1 cellular context compared by ENCODE assay signal in the genomic region with DNA sequence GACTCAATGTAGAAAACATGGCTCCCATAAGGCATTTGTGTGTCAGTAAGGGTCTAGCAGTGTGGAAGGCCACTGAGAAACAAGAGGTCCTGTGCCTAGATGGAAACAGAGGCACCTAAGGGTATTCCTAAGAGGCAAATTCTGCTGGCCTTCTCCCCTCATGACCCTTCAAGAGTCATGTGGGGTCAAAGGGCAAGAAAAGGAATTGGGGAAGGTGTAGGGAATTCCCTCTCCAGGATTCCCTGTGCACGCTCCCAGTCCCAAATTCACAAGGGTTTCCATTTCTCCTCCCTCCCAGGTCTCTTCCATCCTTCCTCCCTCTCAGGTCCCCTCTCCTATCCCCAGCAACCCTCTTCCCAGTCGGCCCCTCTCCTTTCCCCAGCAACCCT.
TF ChIP-seq lines count a peak whose summit lies in the region.

No MANE protein-coding gene starts in this region.

TF ChIP-seq in HepG2, 621 proteins besides CTCF, POLR2A, EP300 and RAD21 (continues in another document):
- no peak for TF ChIP-seq ASH2L (IDR thresholded peaks at IDR 0.05; ENCODE audit: insufficient read length, low read depth, low read length)
- no peak for TF ChIP-seq FLYWCH1 (CRISPR knock-in tag; IDR thresholded peaks at IDR 0.05)
- no peak for TF ChIP-seq ZNF3 (CRISPR knock-in tag; IDR thresholded peaks at IDR 0.05)
- TF ChIP-seq, protein P1, sequence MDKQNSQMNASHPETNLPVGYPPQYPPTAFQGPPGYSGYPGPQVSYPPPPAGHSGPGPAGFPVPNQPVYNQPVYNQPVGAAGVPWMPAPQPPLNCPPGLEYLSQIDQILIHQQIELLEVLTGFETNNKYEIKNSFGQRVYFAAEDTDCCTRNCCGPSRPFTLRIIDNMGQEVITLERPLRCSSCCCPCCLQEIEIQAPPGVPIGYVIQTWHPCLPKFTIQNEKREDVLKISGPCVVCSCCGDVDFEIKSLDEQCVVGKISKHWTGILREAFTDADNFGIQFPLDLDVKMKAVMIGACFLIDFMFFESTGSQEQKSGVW (CRISPR knock-in tag; IDR thresholded peaks at IDR 0.05; ENCODE audit: borderline replicate concordance), result no peak
- TF ChIP-seq ZBTB8A (CRISPR knock-in tag; IDR thresholded peaks at IDR 0.05; ENCODE audit: borderline replicate concordance, low read depth), result 0 out of 2 replicates have a peak, but pooled peaks have one; percentile 11
- TF ChIP-seq ZBTB26 (CRISPR knock-in tag; IDR thresholded peaks at IDR 0.05; ENCODE audit: borderline replicate concordance), result no peak
- TF ChIP-seq THAP7 (CRISPR knock-in tag; IDR thresholded peaks at IDR 0.05), result no peak
- TF ChIP-seq, protein P2, sequence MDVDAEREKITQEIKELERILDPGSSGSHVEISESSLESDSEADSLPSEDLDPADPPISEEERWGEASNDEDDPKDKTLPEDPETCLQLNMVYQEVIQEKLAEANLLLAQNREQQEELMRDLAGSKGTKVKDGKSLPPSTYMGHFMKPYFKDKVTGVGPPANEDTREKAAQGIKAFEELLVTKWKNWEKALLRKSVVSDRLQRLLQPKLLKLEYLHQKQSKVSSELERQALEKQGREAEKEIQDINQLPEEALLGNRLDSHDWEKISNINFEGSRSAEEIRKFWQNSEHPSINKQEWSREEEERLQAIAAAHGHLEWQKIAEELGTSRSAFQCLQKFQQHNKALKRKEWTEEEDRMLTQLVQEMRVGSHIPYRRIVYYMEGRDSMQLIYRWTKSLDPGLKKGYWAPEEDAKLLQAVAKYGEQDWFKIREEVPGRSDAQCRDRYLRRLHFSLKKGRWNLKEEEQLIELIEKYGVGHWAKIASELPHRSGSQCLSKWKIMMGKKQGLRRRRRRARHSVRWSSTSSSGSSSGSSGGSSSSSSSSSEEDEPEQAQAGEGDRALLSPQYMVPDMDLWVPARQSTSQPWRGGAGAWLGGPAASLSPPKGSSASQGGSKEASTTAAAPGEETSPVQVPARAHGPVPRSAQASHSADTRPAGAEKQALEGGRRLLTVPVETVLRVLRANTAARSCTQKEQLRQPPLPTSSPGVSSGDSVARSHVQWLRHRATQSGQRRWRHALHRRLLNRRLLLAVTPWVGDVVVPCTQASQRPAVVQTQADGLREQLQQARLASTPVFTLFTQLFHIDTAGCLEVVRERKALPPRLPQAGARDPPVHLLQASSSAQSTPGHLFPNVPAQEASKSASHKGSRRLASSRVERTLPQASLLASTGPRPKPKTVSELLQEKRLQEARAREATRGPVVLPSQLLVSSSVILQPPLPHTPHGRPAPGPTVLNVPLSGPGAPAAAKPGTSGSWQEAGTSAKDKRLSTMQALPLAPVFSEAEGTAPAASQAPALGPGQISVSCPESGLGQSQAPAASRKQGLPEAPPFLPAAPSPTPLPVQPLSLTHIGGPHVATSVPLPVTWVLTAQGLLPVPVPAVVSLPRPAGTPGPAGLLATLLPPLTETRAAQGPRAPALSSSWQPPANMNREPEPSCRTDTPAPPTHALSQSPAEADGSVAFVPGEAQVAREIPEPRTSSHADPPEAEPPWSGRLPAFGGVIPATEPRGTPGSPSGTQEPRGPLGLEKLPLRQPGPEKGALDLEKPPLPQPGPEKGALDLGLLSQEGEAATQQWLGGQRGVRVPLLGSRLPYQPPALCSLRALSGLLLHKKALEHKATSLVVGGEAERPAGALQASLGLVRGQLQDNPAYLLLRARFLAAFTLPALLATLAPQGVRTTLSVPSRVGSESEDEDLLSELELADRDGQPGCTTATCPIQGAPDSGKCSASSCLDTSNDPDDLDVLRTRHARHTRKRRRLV (CRISPR knock-in tag; IDR thresholded peaks at IDR 0.05), result no peak
- no peak for TF ChIP-seq ZNF563 (CRISPR knock-in tag; IDR thresholded peaks at IDR 0.05)
- TF ChIP-seq, protein P3, sequence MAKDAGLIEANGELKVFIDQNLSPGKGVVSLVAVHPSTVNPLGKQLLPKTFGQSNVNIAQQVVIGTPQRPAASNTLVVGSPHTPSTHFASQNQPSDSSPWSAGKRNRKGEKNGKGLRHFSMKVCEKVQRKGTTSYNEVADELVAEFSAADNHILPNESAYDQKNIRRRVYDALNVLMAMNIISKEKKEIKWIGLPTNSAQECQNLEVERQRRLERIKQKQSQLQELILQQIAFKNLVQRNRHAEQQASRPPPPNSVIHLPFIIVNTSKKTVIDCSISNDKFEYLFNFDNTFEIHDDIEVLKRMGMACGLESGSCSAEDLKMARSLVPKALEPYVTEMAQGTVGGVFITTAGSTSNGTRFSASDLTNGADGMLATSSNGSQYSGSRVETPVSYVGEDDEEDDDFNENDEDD (CRISPR knock-in tag; IDR thresholded peaks at IDR 0.05; ENCODE audit: borderline replicate concordance), result no peak
- peak; percentile 99 for TF ChIP-seq PCBP2 (optimal IDR thresholded peaks at IDR 0.05; ENCODE audit: low read depth, low read length, poor library complexity, severe bottlenecking)
- TF ChIP-seq BRD4 (CRISPR knock-in tag; IDR thresholded peaks at IDR 0.05), result no peak
- no peak for TF ChIP-seq TMF1 (CRISPR knock-in tag; IDR thresholded peaks at IDR 0.05; ENCODE audit: low read depth)
- no peak for TF ChIP-seq SALL2 (CRISPR knock-in tag; IDR thresholded peaks at IDR 0.05)
- no peak for TF ChIP-seq TBX2 (CRISPR knock-in tag; IDR thresholded peaks at IDR 0.05; ENCODE audit: borderline replicate concordance)
- TF ChIP-seq KAT7 (CRISPR knock-in tag; IDR thresholded peaks at IDR 0.05; ENCODE audit: borderline replicate concordance), result no peak
- no peak for TF ChIP-seq HOXA9 (CRISPR knock-in tag; IDR thresholded peaks at IDR 0.05; ENCODE audit: borderline replicate concordance)
- no peak for TF ChIP-seq ZNF496 (CRISPR knock-in tag; IDR thresholded peaks at IDR 0.05; ENCODE audit: insufficient replicate concordance)
- TF ChIP-seq MEIS2 (CRISPR knock-in tag; IDR thresholded peaks at IDR 0.05), result no peak
- no peak for TF ChIP-seq GFI1 (CRISPR knock-in tag; IDR thresholded peaks at IDR 0.05; ENCODE audit: borderline replicate concordance)
- 0 out of 2 replicates have a peak, but pooled peaks have one; percentile 1 for TF ChIP-seq ZNF614 (CRISPR knock-in tag; IDR thresholded peaks at IDR 0.05; ENCODE audit: borderline replicate concordance)
- TF ChIP-seq ZNF589 (CRISPR knock-in tag; conservative IDR thresholded peaks at IDR 0.05), result no peak
- TF ChIP-seq NCOA2 (CRISPR knock-in tag; IDR thresholded peaks at IDR 0.05), result no peak
- 0 out of 2 replicates have a peak, but pooled peaks have one; percentile 38 for TF ChIP-seq NR0B2 (CRISPR knock-in tag; IDR thresholded peaks at IDR 0.05)
- TF ChIP-seq RBM39 (IDR thresholded peaks at IDR 0.05; ENCODE audit: low read depth, low read length, poor library complexity, severe bottlenecking), result no peak
- TF ChIP-seq ZNF747 (CRISPR knock-in tag; IDR thresholded peaks at IDR 0.05; ENCODE audit: borderline replicate concordance), result no peak
- TF ChIP-seq ZNF7 (CRISPR knock-in tag; IDR thresholded peaks at IDR 0.05), result no peak
- no peak for TF ChIP-seq ZNF253 (CRISPR knock-in tag; IDR thresholded peaks at IDR 0.05; ENCODE audit: borderline replicate concordance)
- TF ChIP-seq HNF4G (IDR thresholded peaks at IDR 0.05; ENCODE audit: borderline replicate concordance, low read depth, low read length), result peak; percentile 23; the same call in 1 of the 2 replicates
- no peak for TF ChIP-seq HNF4G (CRISPR knock-in tag; IDR thresholded peaks at IDR 0.05; ENCODE audit: borderline replicate concordance, low read depth)
- TF ChIP-seq ZNF598 (CRISPR knock-in tag; IDR thresholded peaks at IDR 0.05; ENCODE audit: borderline replicate concordance), result no peak
- no peak for TF ChIP-seq NBN (conservative IDR thresholded peaks at IDR 0.05)
- no peak for TF ChIP-seq ZNF468 (CRISPR knock-in tag; IDR thresholded peaks at IDR 0.05)
- TF ChIP-seq TOPORS (CRISPR knock-in tag; IDR thresholded peaks at IDR 0.05), result no peak
- TF ChIP-seq BCL6 (CRISPR knock-in tag; IDR thresholded peaks at IDR 0.05), result no peak
- no peak for TF ChIP-seq SP1 (IDR thresholded peaks at IDR 0.05)
- TF ChIP-seq SP1 (CRISPR knock-in tag; IDR thresholded peaks at IDR 0.05), result no peak
- TF ChIP-seq ZNF777 (CRISPR knock-in tag; IDR thresholded peaks at IDR 0.05), result no peak
- no peak for TF ChIP-seq CAMTA2 (CRISPR knock-in tag; IDR thresholded peaks at IDR 0.05; ENCODE audit: borderline replicate concordance)
- no peak for TF ChIP-seq HNRNPH1 (optimal IDR thresholded peaks at IDR 0.05; ENCODE audit: low read depth, low read length)
- TF ChIP-seq ZGPAT (CRISPR knock-in tag; IDR thresholded peaks at IDR 0.05), result no peak
- TF ChIP-seq ZNF446 (CRISPR knock-in tag; IDR thresholded peaks at IDR 0.05), result no peak
- TF ChIP-seq REL (CRISPR knock-in tag; conservative IDR thresholded peaks at IDR 0.05), result 0 out of 2 replicates have a peak, but pooled peaks have one; percentile 5
- no peak for TF ChIP-seq THYN1 (CRISPR knock-in tag; IDR thresholded peaks at IDR 0.05; ENCODE audit: borderline replicate concordance, low read depth)
- TF ChIP-seq GATAD1 (CRISPR knock-in tag; IDR thresholded peaks at IDR 0.05), result no peak
- TF ChIP-seq EHMT2 (IDR thresholded peaks at IDR 0.05; ENCODE audit: borderline replicate concordance, low read depth, low read length), result no peak
- no peak for TF ChIP-seq KLF13 (CRISPR knock-in tag; IDR thresholded peaks at IDR 0.05)
- TF ChIP-seq, protein P4, sequence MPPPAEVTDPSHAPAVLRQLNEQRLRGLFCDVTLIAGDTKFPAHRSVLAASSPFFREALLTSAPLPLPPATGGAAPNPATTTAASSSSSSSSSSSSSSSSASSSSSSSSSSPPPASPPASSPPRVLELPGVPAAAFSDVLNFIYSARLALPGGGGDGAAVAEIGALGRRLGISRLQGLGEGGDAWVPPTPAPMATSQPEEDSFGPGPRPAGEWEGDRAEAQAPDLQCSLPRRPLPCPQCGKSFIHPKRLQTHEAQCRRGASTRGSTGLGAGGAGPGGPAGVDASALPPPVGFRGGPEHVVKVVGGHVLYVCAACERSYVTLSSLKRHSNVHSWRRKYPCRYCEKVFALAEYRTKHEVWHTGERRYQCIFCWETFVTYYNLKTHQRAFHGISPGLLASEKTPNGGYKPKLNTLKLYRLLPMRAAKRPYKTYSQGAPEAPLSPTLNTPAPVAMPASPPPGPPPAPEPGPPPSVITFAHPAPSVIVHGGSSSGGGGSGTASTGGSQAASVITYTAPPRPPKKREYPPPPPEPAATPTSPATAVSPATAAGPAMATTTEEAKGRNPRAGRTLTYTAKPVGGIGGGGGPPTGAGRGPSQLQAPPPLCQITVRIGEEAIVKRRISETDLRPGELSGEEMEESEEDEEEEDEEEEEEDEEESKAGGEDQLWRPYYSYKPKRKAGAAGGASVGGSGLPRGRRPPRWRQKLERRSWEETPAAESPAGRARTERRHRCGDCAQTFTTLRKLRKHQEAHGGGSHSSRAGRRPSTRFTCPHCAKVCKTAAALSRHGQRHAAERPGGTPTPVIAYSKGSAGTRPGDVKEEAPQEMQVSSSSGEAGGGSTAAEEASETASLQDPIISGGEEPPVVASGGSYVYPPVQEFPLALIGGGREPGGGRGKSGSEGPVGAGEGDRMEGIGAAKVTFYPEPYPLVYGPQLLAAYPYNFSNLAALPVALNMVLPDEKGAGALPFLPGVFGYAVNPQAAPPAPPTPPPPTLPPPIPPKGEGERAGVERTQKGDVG (CRISPR knock-in tag; IDR thresholded peaks at IDR 0.05; ENCODE audit: borderline replicate concordance), result no peak
- TF ChIP-seq, protein P5, sequence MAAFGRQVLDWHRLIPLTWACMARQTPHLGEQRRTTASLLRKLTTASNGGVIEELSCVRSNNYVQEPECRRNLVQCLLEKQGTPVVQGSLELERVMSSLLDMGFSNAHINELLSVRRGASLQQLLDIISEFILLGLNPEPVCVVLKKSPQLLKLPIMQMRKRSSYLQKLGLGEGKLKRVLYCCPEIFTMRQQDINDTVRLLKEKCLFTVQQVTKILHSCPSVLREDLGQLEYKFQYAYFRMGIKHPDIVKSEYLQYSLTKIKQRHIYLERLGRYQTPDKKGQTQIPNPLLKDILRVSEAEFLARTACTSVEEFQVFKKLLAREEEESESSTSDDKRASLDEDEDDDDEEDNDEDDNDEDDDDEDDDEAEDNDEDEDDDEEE (CRISPR knock-in tag; IDR thresholded peaks at IDR 0.05), result 0 out of 2 replicates have a peak, but pooled peaks have one; percentile 31
- TF ChIP-seq ZNF34 (CRISPR knock-in tag; IDR thresholded peaks at IDR 0.05; ENCODE audit: borderline replicate concordance), result no peak
- TF ChIP-seq ZNF24 (IDR thresholded peaks at IDR 0.05), result no peak
- TF ChIP-seq GLI4 (CRISPR knock-in tag; IDR thresholded peaks at IDR 0.05; ENCODE audit: borderline replicate concordance), result peak; percentile 60; the same call in 1 of the 2 replicates
- TF ChIP-seq TOE1 (CRISPR knock-in tag; IDR thresholded peaks at IDR 0.05), result no peak
- 0 out of 2 replicates have a peak, but pooled peaks have one; percentile 18 for TF ChIP-seq ZSCAN25 (CRISPR knock-in tag; IDR thresholded peaks at IDR 0.05)
- TF ChIP-seq ZNF552 (CRISPR knock-in tag; IDR thresholded peaks at IDR 0.05; ENCODE audit: borderline replicate concordance), result no peak
- no peak for TF ChIP-seq ZNF234 (CRISPR knock-in tag; conservative IDR thresholded peaks at IDR 0.05)
- TF ChIP-seq TEAD2 (CRISPR knock-in tag; IDR thresholded peaks at IDR 0.05), result no peak
- TF ChIP-seq HIVEP1 (CRISPR knock-in tag; IDR thresholded peaks at IDR 0.05), result no peak
- no peak for TF ChIP-seq ZNF343 (CRISPR knock-in tag; IDR thresholded peaks at IDR 0.05)
